In the genomic region with DNA sequence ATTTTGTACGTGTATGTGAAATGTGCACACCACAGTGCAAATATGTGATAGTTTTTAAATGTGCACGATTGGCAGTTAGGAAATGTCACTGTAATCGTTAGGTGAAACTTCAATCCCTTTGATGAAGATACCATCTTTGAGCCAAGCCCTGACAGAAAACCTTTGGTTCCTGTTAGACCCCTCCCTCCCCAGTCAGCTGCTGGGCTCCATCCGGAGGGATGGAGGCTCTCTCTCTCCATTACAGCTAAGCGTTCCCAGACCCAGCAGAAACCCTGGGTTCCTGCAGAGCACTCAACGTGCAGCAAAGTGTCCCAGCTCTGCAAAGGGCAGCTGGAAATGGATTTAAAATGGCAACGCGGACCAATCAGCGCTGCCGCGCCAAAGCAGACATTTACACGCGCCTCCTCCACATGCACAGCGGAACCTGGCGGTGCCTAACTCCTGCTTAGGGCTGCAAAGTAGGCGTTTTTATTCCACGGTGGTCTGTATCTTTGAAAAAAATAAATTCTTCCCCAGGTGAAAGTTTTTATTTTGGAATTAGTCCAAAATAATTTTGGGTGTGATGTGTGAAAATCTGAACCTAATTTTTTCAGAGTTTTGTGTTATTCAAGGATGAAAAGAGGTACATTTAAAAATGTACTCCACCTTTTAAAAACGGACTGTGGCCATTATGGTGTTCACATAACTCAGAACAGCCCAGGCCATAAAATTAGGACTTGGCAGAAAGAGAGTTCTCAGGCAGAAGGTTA, we compare ENCODE assay signal across 8 cellular contexts. TPM values are rescaled to one million over a fixed set of nuclear protein-coding genes. Genes with fewer than 3 reads are reported as not detected.
DNase-seq lines count a peak whose midpoint lies in the region; ATAC-seq and TF ChIP-seq lines count a peak whose summit lies in the region.

No MANE protein-coding gene starts in this region.

- no peak overlapping the region for H3K27ac Mint-ChIP-seq in activated T-helper 2 cell treated with anti-CD3 and anti-CD28 coated beads, Interferon-gamma antibody, Interleukin-2, Interleukin-4, amounts not matched to agents 10 μg/mL and 5 μg/mL and 100 μg/mL, durations not matched to agents 14 hours and 24 hours and 36 hours
- H3K27ac Mint-ChIP-seq in type B pancreatic cell: peak overlapping the region; percentile 75

- TF ChIP-seq CTCF in AG10803 (conservative IDR thresholded peaks at IDR 0.05; ENCODE audit: low read length): no peak
- TF ChIP-seq CTCF in type B pancreatic cell (conservative IDR thresholded peaks at IDR 0.05): no peak

- H3K9me3 ChIP-seq in iPS-20b (ENCODE audit: insufficient read depth, low read depth, low read length): no peaks in the 10 kb centered on the region

- H3K4me1 ChIP-seq in iPS-20b (ENCODE audit: insufficient read depth, low read length): peaks cover 29% of the 10 kb centered on the region; the same call in 1 of the 2 replicates

- H3K4me3 ChIP-seq in AG10803 (ENCODE audit: low read length) (peak overlapping the region; percentile 84), iPS-20b (ENCODE audit: low read length) (peak overlapping the region; percentile 99)

- POLR2A ChIA-PET in HEK293T (lab: Yijun Ruan, JAX): no interaction called here

- DNase-seq in AG10803 (ENCODE audit: low read depth) (no peak), HEK293T (ENCODE audit: extremely low spot score) (peak; percentile 69), type B pancreatic cell (ENCODE audit: extremely low spot score, unreplicated experiment) (peak; percentile 79)
- DNase-seq in activated T-helper 2 cell treated with anti-CD3 and anti-CD28 coated beads, Interferon-gamma antibody, Interleukin-2, Interleukin-4, amounts not matched to agents 10 μg/mL and 5 μg/mL and 100 μg/mL, durations not matched to agents 14 hours and 24 hours and 36 hours (ENCODE audit: low spot score): no peak
- DNase-seq in activated CD4-positive, CD25-positive, alpha-beta regulatory T cell treated with anti-CD3 and anti-CD28 coated beads, Interleukin-2, amount 50 U/mL, for 72 hours: no peak

- no peaks in the 10 kb centered on the region for H3K36me3 Mint-ChIP-seq in activated T-helper 2 cell treated with anti-CD3 and anti-CD28 coated beads, Interferon-gamma antibody, Interleukin-2, Interleukin-4, amounts not matched to agents 10 μg/mL and 5 μg/mL and 100 μg/mL, durations not matched to agents 14 hours and 24 hours and 36 hours (ENCODE audit: low read depth)
- H3K36me3 Mint-ChIP-seq in type B pancreatic cell: peaks cover 11% of the 10 kb centered on the region

- peaks cover 60% of the 10 kb centered on the region for H3K27me3 Mint-ChIP-seq in activated T-helper 2 cell treated with anti-CD3 and anti-CD28 coated beads, Interferon-gamma antibody, Interleukin-2, Interleukin-4, amounts not matched to agents 10 μg/mL and 5 μg/mL and 100 μg/mL, durations not matched to agents 14 hours and 24 hours and 36 hours (ENCODE audit: low read depth)
- peaks cover 27% of the 10 kb centered on the region for H3K27me3 Mint-ChIP-seq in type B pancreatic cell

- intact Hi-C loops in activated T-helper 2 cell treated with anti-CD3 and anti-CD28 coated beads, Interferon-gamma antibody, Interleukin-2, Interleukin-4, amounts not matched to agents 10 μg/mL and 5 μg/mL and 100 μg/mL, durations not matched to agents 14 hours and 24 hours and 36 hours (cut with micrococcal nuclease): loop anchor here (2.0 to 10.0 kb wide), 3 partner anchors 81 to 998 kb away; a partner anchor contains a TSS

- H3K27me3 ChIP-seq in iPS-20b (ENCODE audit: insufficient read depth, low read length): no peaks in the 10 kb centered on the region

- H3K9me3 Mint-ChIP-seq in activated T-helper 2 cell treated with anti-CD3 and anti-CD28 coated beads, Interferon-gamma antibody, Interleukin-2, Interleukin-4, amounts not matched to agents 10 μg/mL and 5 μg/mL and 100 μg/mL, durations not matched to agents 14 hours and 24 hours and 36 hours: no peaks in the 10 kb centered on the region
- H3K9me3 Mint-ChIP-seq in type B pancreatic cell: peaks cover 6% of the 10 kb centered on the region

- H3K4me1 Mint-ChIP-seq in activated T-helper 2 cell treated with anti-CD3 and anti-CD28 coated beads, Interferon-gamma antibody, Interleukin-2, Interleukin-4, amounts not matched to agents 10 μg/mL and 5 μg/mL and 100 μg/mL, durations not matched to agents 14 hours and 24 hours and 36 hours (ENCODE audit: low read depth): peaks cover 20% of the 10 kb centered on the region
- H3K4me1 Mint-ChIP-seq in type B pancreatic cell (ENCODE audit: unreplicated experiment): peaks cover 26% of the 10 kb centered on the region

- CTCF ChIA-PET in HEK293T (lab: Yijun Ruan, JAX): no interaction called here

- peak overlapping the region; percentile 10 for H3K4me3 Mint-ChIP-seq in activated T-helper 2 cell treated with anti-CD3 and anti-CD28 coated beads, Interferon-gamma antibody, Interleukin-2, Interleukin-4, amounts not matched to agents 10 μg/mL and 5 μg/mL and 100 μg/mL, durations not matched to agents 14 hours and 24 hours and 36 hours (ENCODE audit: low read depth)
- peak overlapping the region; percentile 95 for H3K4me3 Mint-ChIP-seq in type B pancreatic cell

- ATAC-seq in GM21515 (IDR thresholded peaks at IDR 0.05; ENCODE audit: unreplicated experiment): no peak
- ATAC-seq in HG02759 (IDR thresholded peaks at IDR 0.05; ENCODE audit: unreplicated experiment): no peak

- peak overlapping the region; percentile 89; the same call in 1 of the 2 replicates for H3K9ac ChIP-seq in iPS-20b (ENCODE audit: low read depth, low read length)

- no peaks in the 10 kb centered on the region for H3K36me3 ChIP-seq in iPS-20b (ENCODE audit: insufficient read depth, low read depth, low read length)

- no peak overlapping the region for H3K27ac ChIP-seq in iPS-20b (ENCODE audit: low read length)

TF ChIP-seq in HEK293T, 16 proteins besides CTCF, POLR2A, EP300 and RAD21:
- TF ChIP-seq L3MBTL2 (conservative IDR thresholded peaks at IDR 0.05) (peak; percentile 39), FOXM1 (IDR thresholded peaks at IDR 0.05; ENCODE audit: borderline replicate concordance) (no peak; the same call in 1 of the 2 replicates), TARDBP (IDR thresholded peaks at IDR 0.05) (no peak), HDGF (IDR thresholded peaks at IDR 0.05; ENCODE audit: borderline replicate concordance) (no peak), BHLHE40 (IDR thresholded peaks at IDR 0.05; ENCODE audit: borderline replicate concordance) (no peak), CTBP1 (IDR thresholded peaks at IDR 0.05; ENCODE audit: borderline replicate concordance) (no peak), FOXK2 (IDR thresholded peaks at IDR 0.05) (no peak), SP1 (IDR thresholded peaks at IDR 0.05) (no peak)
- TF ChIP-seq, protein P1, sequence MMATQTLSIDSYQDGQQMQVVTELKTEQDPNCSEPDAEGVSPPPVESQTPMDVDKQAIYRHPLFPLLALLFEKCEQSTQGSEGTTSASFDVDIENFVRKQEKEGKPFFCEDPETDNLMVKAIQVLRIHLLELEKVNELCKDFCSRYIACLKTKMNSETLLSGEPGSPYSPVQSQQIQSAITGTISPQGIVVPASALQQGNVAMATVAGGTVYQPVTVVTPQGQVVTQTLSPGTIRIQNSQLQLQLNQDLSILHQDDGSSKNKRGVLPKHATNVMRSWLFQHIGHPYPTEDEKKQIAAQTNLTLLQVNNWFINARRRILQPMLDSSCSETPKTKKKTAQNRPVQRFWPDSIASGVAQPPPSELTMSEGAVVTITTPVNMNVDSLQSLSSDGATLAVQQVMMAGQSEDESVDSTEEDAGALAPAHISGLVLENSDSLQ (IDR thresholded peaks at IDR 0.05): peak; percentile 25; the same call in 1 of the 2 replicates

RNA-seq across cellular contexts. Expression of a gene that starts 1.4 kb away (rescaled TPM):
- total RNA-seq in activated T-helper 2 cell treated with anti-CD3 and anti-CD28 coated beads, Interferon-gamma antibody, Interleukin-2, Interleukin-4, amounts not matched to agents 10 μg/mL and 5 μg/mL and 100 μg/mL, durations not matched to agents 14 hours and 24 hours and 36 hours: not detected in 2 replicates
- total RNA-seq in type B pancreatic cell (ENCODE audit: low replicate concordance): 31.1 and 247 TPM in 2 replicates

Comparison
In these comparisons a context has a peak if more than half of its experiments do, and no peak if none do; other contexts are left out.
1. DNase-seq: peak in HEK293T (single experiment) and type B pancreatic cell (single experiment); none in AG10803 (single experiment), activated T-helper 2 cell treated with anti-CD3 and anti-CD28 coated beads, Interferon-gamma antibody, Interleukin-2, Interleukin-4, amounts not matched to agents 10 μg/mL and 5 μg/mL and 100 μg/mL, durations not matched to agents 14 hours and 24 hours and 36 hours (single experiment) and activated CD4-positive, CD25-positive, alpha-beta regulatory T cell treated with anti-CD3 and anti-CD28 coated beads, Interleukin-2, amount 50 U/mL, for 72 hours (single experiment).
2. RNA of a gene that starts 1.4 kb away (total RNA-seq): 31.1 to 247 TPM in type B pancreatic cell; not detected in activated T-helper 2 cell treated with anti-CD3 and anti-CD28 coated beads, Interferon-gamma antibody, Interleukin-2, Interleukin-4, amounts not matched to agents 10 μg/mL and 5 μg/mL and 100 μg/mL, durations not matched to agents 14 hours and 24 hours and 36 hours; every median in the first group is over 10 times any median in the second.